In the genomic region with DNA sequence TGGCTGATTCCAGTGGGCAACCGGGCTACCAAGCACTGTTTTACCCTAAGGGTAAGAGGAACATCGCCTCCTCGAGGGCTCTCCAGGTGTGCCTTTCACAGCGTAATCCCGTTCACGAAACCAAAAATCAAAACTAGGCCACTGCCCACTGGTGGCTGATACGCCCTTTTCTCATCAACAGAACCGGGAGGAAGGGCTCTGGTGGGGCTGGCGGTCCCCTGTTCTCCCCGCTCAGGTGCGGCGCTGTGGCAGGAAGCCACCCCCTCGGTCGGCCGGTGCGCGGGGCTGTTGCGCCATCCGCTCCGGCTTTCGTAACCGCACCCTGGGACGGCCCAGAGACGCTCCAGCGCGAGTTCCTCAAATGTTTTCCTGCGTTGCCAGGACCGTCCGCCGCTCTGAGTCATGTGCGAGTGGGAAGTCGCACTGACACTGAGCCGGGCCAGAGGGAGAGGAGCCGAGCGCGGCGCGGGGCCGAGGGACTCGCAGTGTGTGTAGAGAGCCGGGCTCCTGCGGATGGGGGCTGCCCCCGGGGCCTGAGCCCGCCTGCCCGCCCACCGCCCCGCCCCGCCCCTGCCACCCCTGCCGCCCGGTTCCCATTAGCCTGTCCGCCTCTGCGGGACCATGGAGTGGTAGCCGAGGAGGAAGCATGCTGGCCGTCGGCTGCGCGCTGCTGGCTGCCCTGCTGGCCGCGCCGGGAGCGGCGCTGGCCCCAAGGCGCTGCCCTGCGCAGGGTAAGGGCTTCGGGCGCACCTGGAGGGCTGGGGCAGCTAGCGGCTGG, we compare ENCODE assay signal across 1 cellular context.
A peak's percentile ranks its signal among the peaks of the same experiment; 100 is the strongest.
TF ChIP-seq lines count a peak whose summit lies in the region.

TSS of gene IL6R (plus strand) at position 360 of the 778 bp plus-strand sequence. CDS start at position 647, 287 bp downstream.

TF ChIP-seq in HepG2, 621 proteins besides CTCF, POLR2A, EP300 and RAD21 (continued from another document and continues in another):
- TF ChIP-seq HNF1A (IDR thresholded peaks at IDR 0.05; ENCODE audit: low read depth), result no peak
- TF ChIP-seq HNF1A (CRISPR knock-in tag; IDR thresholded peaks at IDR 0.05; ENCODE audit: borderline replicate concordance), result peak; percentile 67; the same call in 1 of the 2 replicates
- no peak for TF ChIP-seq ZNF747 (CRISPR knock-in tag; IDR thresholded peaks at IDR 0.05; ENCODE audit: borderline replicate concordance)
- TF ChIP-seq SP5 (CRISPR knock-in tag; IDR thresholded peaks at IDR 0.05; ENCODE audit: borderline replicate concordance, low read depth), result 0 out of 2 replicates have a peak, but pooled peaks have one; percentile 34
- no peak for TF ChIP-seq SMARCC2 (IDR thresholded peaks at IDR 0.05)
- TF ChIP-seq ZBTB39 (CRISPR knock-in tag; IDR thresholded peaks at IDR 0.05), result 0 out of 2 replicates have a peak, but pooled peaks have one; percentile 13
- no peak for TF ChIP-seq ZFYVE20 (CRISPR knock-in tag; IDR thresholded peaks at IDR 0.05; ENCODE audit: borderline replicate concordance, low read depth)
- TF ChIP-seq NFKB2 (CRISPR knock-in tag; IDR thresholded peaks at IDR 0.05; ENCODE audit: borderline replicate concordance), result no peak; the same call in 1 of the 2 replicates
- no peak for TF ChIP-seq MAFK (conservative IDR thresholded peaks at IDR 0.05 in 1 of 2, IDR thresholded peaks at IDR 0.05 in 1 of 2; ENCODE audit: low read length in 2 of 2)
- peak; percentile 65; the same call in 1 of the 2 replicates for TF ChIP-seq POLR2G (IDR thresholded peaks at IDR 0.05; ENCODE audit: low read depth, low read length)
- TF ChIP-seq KDM3A (CRISPR knock-in tag; IDR thresholded peaks at IDR 0.05; ENCODE audit: low read depth), result peak; percentile 80; the same call in 1 of the 2 replicates
- TF ChIP-seq, protein P1, sequence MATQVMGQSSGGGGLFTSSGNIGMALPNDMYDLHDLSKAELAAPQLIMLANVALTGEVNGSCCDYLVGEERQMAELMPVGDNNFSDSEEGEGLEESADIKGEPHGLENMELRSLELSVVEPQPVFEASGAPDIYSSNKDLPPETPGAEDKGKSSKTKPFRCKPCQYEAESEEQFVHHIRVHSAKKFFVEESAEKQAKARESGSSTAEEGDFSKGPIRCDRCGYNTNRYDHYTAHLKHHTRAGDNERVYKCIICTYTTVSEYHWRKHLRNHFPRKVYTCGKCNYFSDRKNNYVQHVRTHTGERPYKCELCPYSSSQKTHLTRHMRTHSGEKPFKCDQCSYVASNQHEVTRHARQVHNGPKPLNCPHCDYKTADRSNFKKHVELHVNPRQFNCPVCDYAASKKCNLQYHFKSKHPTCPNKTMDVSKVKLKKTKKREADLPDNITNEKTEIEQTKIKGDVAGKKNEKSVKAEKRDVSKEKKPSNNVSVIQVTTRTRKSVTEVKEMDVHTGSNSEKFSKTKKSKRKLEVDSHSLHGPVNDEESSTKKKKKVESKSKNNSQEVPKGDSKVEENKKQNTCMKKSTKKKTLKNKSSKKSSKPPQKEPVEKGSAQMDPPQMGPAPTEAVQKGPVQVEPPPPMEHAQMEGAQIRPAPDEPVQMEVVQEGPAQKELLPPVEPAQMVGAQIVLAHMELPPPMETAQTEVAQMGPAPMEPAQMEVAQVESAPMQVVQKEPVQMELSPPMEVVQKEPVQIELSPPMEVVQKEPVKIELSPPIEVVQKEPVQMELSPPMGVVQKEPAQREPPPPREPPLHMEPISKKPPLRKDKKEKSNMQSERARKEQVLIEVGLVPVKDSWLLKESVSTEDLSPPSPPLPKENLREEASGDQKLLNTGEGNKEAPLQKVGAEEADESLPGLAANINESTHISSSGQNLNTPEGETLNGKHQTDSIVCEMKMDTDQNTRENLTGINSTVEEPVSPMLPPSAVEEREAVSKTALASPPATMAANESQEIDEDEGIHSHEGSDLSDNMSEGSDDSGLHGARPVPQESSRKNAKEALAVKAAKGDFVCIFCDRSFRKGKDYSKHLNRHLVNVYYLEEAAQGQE (IDR thresholded peaks at IDR 0.05; ENCODE audit: borderline replicate concordance in 1 of 2, low read depth in 1 of 2, low read length in 2 of 2), result no peak
- TF ChIP-seq NCOA2 (CRISPR knock-in tag; IDR thresholded peaks at IDR 0.05), result peak; percentile 30; the same call in 1 of the 2 replicates
- no peak for TF ChIP-seq JUNB (CRISPR knock-in tag; IDR thresholded peaks at IDR 0.05; ENCODE audit: borderline replicate concordance)
- 0 out of 2 replicates have a peak, but pooled peaks have one; percentile 14 for TF ChIP-seq CERS6 (CRISPR knock-in tag; IDR thresholded peaks at IDR 0.05)
- no peak; the same call in 1 of the 2 replicates for TF ChIP-seq DPF2 (CRISPR knock-in tag; IDR thresholded peaks at IDR 0.05; ENCODE audit: borderline replicate concordance, low read depth)
- TF ChIP-seq TOPORS (CRISPR knock-in tag; IDR thresholded peaks at IDR 0.05), result no peak
- TF ChIP-seq SETDB1 (CRISPR knock-in tag; IDR thresholded peaks at IDR 0.05; ENCODE audit: borderline replicate concordance), result no peak
- TF ChIP-seq WIZ (CRISPR knock-in tag; IDR thresholded peaks at IDR 0.05), result 0 out of 2 replicates have a peak, but pooled peaks have one; percentile 7
- TF ChIP-seq ZBTB21 (CRISPR knock-in tag; IDR thresholded peaks at IDR 0.05), result no peak
- TF ChIP-seq TEF (CRISPR knock-in tag; IDR thresholded peaks at IDR 0.05), result no peak
- peak; percentile 75 for TF ChIP-seq ZNF331 (CRISPR knock-in tag; IDR thresholded peaks at IDR 0.05)
- no peak for TF ChIP-seq ZNF75D (CRISPR knock-in tag; IDR thresholded peaks at IDR 0.05; ENCODE audit: borderline replicate concordance)
- TF ChIP-seq ZNF10 (CRISPR knock-in tag; IDR thresholded peaks at IDR 0.05; ENCODE audit: borderline replicate concordance, low read depth), result no peak
- TF ChIP-seq, protein P2, sequence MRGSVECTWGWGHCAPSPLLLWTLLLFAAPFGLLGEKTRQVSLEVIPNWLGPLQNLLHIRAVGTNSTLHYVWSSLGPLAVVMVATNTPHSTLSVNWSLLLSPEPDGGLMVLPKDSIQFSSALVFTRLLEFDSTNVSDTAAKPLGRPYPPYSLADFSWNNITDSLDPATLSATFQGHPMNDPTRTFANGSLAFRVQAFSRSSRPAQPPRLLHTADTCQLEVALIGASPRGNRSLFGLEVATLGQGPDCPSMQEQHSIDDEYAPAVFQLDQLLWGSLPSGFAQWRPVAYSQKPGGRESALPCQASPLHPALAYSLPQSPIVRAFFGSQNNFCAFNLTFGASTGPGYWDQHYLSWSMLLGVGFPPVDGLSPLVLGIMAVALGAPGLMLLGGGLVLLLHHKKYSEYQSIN (CRISPR knock-in tag; IDR thresholded peaks at IDR 0.05; ENCODE audit: borderline replicate concordance), result no peak
- no peak for TF ChIP-seq GTF3A (CRISPR knock-in tag; conservative IDR thresholded peaks at IDR 0.05)
- TF ChIP-seq ZNF143 (CRISPR knock-in tag; IDR thresholded peaks at IDR 0.05), result no peak
- TF ChIP-seq FOXO1 (CRISPR knock-in tag; IDR thresholded peaks at IDR 0.05), result peak; percentile 54; the same call in 1 of the 2 replicates
- no peak for TF ChIP-seq ZMYM2 (CRISPR knock-in tag; IDR thresholded peaks at IDR 0.05)
- TF ChIP-seq, protein P3, sequence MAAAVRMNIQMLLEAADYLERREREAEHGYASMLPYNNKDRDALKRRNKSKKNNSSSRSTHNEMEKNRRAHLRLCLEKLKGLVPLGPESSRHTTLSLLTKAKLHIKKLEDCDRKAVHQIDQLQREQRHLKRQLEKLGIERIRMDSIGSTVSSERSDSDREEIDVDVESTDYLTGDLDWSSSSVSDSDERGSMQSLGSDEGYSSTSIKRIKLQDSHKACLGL (CRISPR knock-in tag; IDR thresholded peaks at IDR 0.05), result peak; percentile 44
- TF ChIP-seq RXRA (CRISPR knock-in tag; IDR thresholded peaks at IDR 0.05), result peak; percentile 44; the same call in 1 of the 2 replicates
- TF ChIP-seq CCAR2 (optimal IDR thresholded peaks at IDR 0.05; ENCODE audit: low read depth, low read length), result no peak
- TF ChIP-seq, protein P4, sequence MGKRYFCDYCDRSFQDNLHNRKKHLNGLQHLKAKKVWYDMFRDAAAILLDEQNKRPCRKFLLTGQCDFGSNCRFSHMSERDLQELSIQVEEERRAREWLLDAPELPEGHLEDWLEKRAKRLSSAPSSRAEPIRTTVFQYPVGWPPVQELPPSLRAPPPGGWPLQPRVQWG (CRISPR knock-in tag; IDR thresholded peaks at IDR 0.05; ENCODE audit: borderline replicate concordance, low read depth), result no peak
- TF ChIP-seq, protein P5, sequence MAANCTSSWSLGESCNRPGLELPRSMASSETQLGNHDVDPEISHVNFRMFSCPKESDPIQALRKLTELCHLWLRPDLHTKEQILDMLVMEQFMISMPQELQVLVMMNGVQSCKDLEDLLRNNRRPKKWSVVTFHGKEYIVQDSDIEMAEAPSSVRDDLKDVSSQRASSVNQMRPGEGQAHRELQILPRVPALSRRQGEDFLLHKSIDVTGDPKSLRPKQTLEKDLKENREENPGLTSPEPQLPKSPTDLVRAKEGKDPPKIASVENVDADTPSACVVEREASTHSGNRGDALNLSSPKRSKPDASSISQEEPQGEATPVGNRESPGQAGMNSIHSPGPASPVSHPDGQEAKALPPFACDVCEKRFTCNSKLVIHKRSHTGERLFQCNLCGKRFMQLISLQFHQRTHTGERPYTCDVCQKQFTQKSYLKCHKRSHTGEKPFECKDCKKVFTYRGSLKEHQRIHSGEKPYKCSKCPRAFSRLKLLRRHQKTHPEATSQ (CRISPR knock-in tag; IDR thresholded peaks at IDR 0.05; ENCODE audit: borderline replicate concordance), result no peak
- no peak for TF ChIP-seq NCOA5 (CRISPR knock-in tag; IDR thresholded peaks at IDR 0.05)
- TF ChIP-seq, protein P6, sequence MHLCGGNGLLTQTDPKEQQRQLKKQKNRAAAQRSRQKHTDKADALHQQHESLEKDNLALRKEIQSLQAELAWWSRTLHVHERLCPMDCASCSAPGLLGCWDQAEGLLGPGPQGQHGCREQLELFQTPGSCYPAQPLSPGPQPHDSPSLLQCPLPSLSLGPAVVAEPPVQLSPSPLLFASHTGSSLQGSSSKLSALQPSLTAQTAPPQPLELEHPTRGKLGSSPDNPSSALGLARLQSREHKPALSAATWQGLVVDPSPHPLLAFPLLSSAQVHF (CRISPR knock-in tag; IDR thresholded peaks at IDR 0.05), result no peak
- no peak for TF ChIP-seq REXO4 (CRISPR knock-in tag; IDR thresholded peaks at IDR 0.05; ENCODE audit: borderline replicate concordance)
- TF ChIP-seq, protein P7, sequence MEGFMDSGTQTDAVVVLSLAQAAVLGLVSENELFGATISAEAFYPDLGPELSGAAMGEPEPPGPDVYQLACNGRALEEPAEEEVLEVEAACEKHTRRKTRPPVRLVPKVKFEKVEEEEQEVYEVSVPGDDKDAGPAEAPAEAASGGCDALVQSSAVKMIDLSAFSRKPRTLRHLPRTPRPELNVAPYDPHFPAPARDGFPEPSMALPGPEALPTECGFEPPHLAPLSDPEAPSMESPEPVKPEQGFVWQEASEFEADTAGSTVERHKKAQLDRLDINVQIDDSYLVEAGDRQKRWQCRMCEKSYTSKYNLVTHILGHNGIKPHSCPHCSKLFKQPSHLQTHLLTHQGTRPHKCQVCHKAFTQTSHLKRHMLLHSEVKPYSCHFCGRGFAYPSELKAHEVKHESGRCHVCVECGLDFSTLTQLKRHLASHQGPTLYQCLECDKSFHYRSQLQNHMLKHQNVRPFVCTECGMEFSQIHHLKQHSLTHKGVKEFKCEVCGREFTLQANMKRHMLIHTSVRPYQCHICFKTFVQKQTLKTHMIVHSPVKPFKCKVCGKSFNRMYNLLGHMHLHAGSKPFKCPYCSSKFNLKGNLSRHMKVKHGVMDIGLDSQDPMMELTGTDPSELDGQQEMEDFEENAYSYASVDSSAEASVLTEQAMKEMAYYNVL (CRISPR knock-in tag; IDR thresholded peaks at IDR 0.05; ENCODE audit: borderline replicate concordance), result no peak
